ENCODE assay signal across 8 cellular contexts in the genomic region with DNA sequence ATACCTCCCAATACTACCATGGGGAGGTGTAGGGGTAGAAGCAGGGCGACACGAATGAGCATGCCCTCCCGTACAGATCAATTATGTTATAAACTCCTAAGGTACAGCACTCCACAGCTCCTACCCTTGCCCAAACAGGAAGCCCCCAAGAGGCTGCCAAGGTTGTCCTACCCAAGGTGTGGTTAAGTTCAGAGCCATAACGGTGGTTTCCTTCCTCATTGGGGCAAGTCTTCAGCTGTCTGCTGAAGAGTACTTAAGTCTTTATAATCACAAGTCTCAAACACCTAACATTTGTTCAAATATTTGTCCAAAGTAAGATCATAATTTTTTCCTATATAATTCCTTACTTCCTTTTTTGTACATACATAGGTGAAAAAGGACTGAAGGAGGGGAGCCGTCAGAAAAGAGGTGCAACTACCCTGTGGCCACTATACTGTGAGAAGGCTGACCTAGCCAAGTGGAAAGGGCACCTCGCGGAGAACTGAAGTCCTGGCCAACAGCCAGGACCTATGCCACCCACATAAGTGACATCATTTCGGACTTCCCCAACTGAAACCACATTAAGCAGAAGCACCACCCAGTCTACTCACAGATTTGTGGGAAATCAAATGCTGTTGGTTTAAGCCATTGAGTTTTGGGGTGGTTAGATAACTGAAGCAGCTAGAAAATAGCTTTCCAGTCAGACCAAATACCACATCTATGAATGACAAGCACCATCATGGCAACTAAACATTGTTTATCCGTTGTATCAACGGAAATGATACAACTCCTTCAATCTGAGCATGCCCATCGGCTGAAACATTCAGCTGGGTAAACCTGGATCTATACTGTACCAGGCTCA. TPM values are rescaled to one million over a fixed set of nuclear protein-coding genes. Genes with fewer than 3 reads are reported as not detected.
DNase-seq lines count a peak whose midpoint lies in the region; ATAC-seq and TF ChIP-seq lines count a peak whose summit lies in the region.

No MANE protein-coding gene starts in this region.

- DNase-seq in GDM1 (lab: John Stamatoyannopoulos, UW), result peak; percentile 43
- peak in 33 of 34 experiments; percentile 49 to 88 (median 75) for DNase-seq in T-cell
- DNase-seq in activated naive CD8-positive, alpha-beta T cell treated with anti-CD3 and anti-CD28 coated beads, Interleukin-2, amount 50 U/mL, for 16 hours (ENCODE audit: low read depth, low spot score), result peak; percentile 42
- peak; percentile 50 to 92 (median 86) for DNase-seq in naive thymus-derived CD8-positive, alpha-beta T cell
- DNase-seq in putamen (ENCODE audit: low spot score), result no peak
- DNase-seq in dorsolateral prefrontal cortex, result no peak
- no peak for DNase-seq in NCI-H2227 (lab: John Stamatoyannopoulos, UW; ENCODE audit: unreplicated experiment)

- H3K4me3 ChIP-seq in dorsolateral prefrontal cortex, result no peak overlapping the region

- ATAC-seq in HG03378 (IDR thresholded peaks at IDR 0.05; ENCODE audit: unreplicated experiment) (peak; percentile 66), T-cell (replicated peaks in 1 of 4) (peak; percentile 48 to 80 (median 61))
- peak; percentile 71 to 79 for ATAC-seq in naive thymus-derived CD8-positive, alpha-beta T cell

- H3K27me3 Mint-ChIP-seq in T-cell, result no peaks in the 10 kb centered on the region
- H3K27me3 Mint-ChIP-seq in naive thymus-derived CD8-positive, alpha-beta T cell, result no peaks in the 10 kb centered on the region

- peak overlapping the region in 17 of 59 donors; percentile 0 to 66 (median 22) for H3K27ac ChIP-seq in dorsolateral prefrontal cortex

- peak overlapping the region; percentile 91 to 94 for H3K27ac Mint-ChIP-seq in T-cell
- H3K27ac Mint-ChIP-seq in naive thymus-derived CD8-positive, alpha-beta T cell, result peak overlapping the region; percentile 92 to 99 (median 98)

- intact Hi-C loops in dorsolateral prefrontal cortex (cut with DNase I), result loop anchor here (10.0 kb wide), 2 partner anchors 338 to 348 kb away; a partner anchor contains a TSS

- peak overlapping the region; percentile 11 to 69 (median 66) for H3K4me3 Mint-ChIP-seq in T-cell
- H3K4me3 Mint-ChIP-seq in naive thymus-derived CD8-positive, alpha-beta T cell, result peak overlapping the region; percentile 57 to 88 (median 78)

- CTCF ChIA-PET in T-cell (lab: Charles Lee), result interaction anchor here in 1 of 2 donors (0.8 to 1.8 kb wide), 6 partner anchors 8 to 344 kb away, joined by 3 to 8 read pairs (median 4); a partner anchor contains a TSS

- no peaks in the 10 kb centered on the region for H3K27me3 ChIP-seq in dorsolateral prefrontal cortex

- H3K9me3 Mint-ChIP-seq in T-cell, result no peaks in the 10 kb centered on the region
- H3K9me3 Mint-ChIP-seq in naive thymus-derived CD8-positive, alpha-beta T cell, result no peaks in the 10 kb centered on the region

- peaks cover 8% of the 10 kb centered on the region for H3K36me3 Mint-ChIP-seq in T-cell
- peaks cover 0 to 2% (median 0%) of the 10 kb centered on the region in 3 donors for H3K36me3 Mint-ChIP-seq in naive thymus-derived CD8-positive, alpha-beta T cell

- POLR2A ChIA-PET in T-cell (lab: Charles Lee), result interaction anchor here (0.5 to 2.0 kb wide), 9 partner anchors 24 to 908 kb away, joined by 3 to 22 read pairs (median 5); a partner anchor contains a TSS
- POLR2A ChIA-PET in naive thymus-derived CD8-positive, alpha-beta T cell (lab: Charles Lee), result interaction anchor here (0.6 to 3.4 kb wide), 8 partner anchors 19 to 915 kb away, joined by 3 to 21 read pairs (median 4); a partner anchor contains a TSS

- H3K4me1 Mint-ChIP-seq in T-cell, result peaks cover 45 to 61% (median 49%) of the 10 kb centered on the region in 3 donors
- peaks cover 14 to 61% (median 54%) of the 10 kb centered on the region in 4 donors for H3K4me1 Mint-ChIP-seq in naive thymus-derived CD8-positive, alpha-beta T cell

- TF ChIP-seq CTCF in dorsolateral prefrontal cortex (IDR thresholded peaks at IDR 0.05 in 54 of 56, conservative IDR thresholded peaks at IDR 0.05 in 2 of 56; ENCODE audit: low read depth in 1 of 56, partially characterized antibody in 56 of 56), result no peak

RNA-seq across cellular contexts. Expression of a gene that starts 2.9 kb away (rescaled TPM):
- 10 to 100 TPM; 15.3 to 23.0 (median 20.4) TPM for total RNA-seq in T-cell
- total RNA-seq in naive thymus-derived CD8-positive, alpha-beta T cell, result 10 to 100 TPM; 22.4 to 23.3 TPM
- 10 to 100 TPM; 11.0 to 13.7 (median 12.3) TPM for polyA plus RNA-seq in naive thymus-derived CD8-positive, alpha-beta T cell
- 10 to 100 TPM; 25.8 to 51.7 (median 38.9) TPM for total RNA-seq in dorsolateral prefrontal cortex

Comparison
In these comparisons a context has a peak if more than half of its experiments do, and no peak if none do; other contexts are left out.
1. DNase-seq: peak in GDM1 (single experiment), T-cell (33 of 34), activated naive CD8-positive, alpha-beta T cell treated with anti-CD3 and anti-CD28 coated beads, Interleukin-2, amount 50 U/mL, for 16 hours (single experiment) and naive thymus-derived CD8-positive, alpha-beta T cell (10 of 10); none in putamen (single experiment), dorsolateral prefrontal cortex (0 of 10) and NCI-H2227 (single experiment).
2. Peak in every context shown above with its lines, with median percentiles within 50 percentile points of each other: ATAC-seq.